Comparison of ENCODE assay signal across 7 cellular contexts in the genomic region with DNA sequence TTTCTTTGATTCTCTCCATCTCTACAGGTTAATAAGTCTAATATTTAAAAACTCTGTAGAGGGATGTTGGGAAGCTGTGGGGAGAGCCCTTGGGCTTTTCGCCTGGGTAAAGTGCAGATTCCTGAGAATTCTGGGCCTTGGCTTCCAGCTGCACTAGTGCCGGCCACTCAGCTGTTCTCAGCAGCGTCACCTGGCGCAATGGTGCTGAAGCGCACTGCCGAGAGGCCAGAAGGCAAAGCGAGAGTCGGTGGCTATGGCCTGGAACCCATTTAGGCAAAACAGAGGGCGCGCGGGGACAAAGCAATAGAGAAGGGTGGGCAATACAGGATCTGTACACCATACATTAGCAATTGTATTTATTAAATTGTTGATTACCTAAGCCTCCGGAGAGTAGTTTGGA.
DNase-seq lines count a peak whose midpoint lies in the region; ATAC-seq and TF ChIP-seq lines count a peak whose summit lies in the region.
"Not testable (repeated sequence)": the region's sequence is repeated elsewhere in the genome, so short reads cannot be mapped to it uniquely, and the experiment has no call there.

No MANE protein-coding gene starts in this region.

- H3K9me2 ChIP-seq in GM23338 (ENCODE audit: insufficient read depth): not testable (repeated sequence)

- ATAC-seq in GM18502 (IDR thresholded peaks at IDR 0.05; ENCODE audit: poor library complexity, unreplicated experiment) (peak; percentile 60), GM23338 (peak; percentile 87), esophagus mucosa (peak; percentile 47), omental fat pad (ENCODE audit: low FRiP score) (peak; percentile 67)

- not testable (repeated sequence) for H2AFZ ChIP-seq in GM23338

- H3K4me1 Mint-ChIP-seq in GM23338: not testable (repeated sequence)

- H3K9me3 Mint-ChIP-seq in GM23338: not testable (repeated sequence)

- H3K27ac Mint-ChIP-seq in GM23338: not testable (repeated sequence)

- H3K27me3 ChIP-seq in GM23338 (ENCODE audit: insufficient read depth); HUES48 (ENCODE audit: control insufficient read depth, insufficient read depth, low read length); WERI-Rb-1 (ENCODE audit: insufficient read depth, low read depth, severe bottlenecking); iPS-15b (ENCODE audit: control insufficient read depth, insufficient read depth, low read length): not testable (repeated sequence)

- H3K4me1 ChIP-seq in GM23338 (ENCODE audit: insufficient read depth); HUES48 (ENCODE audit: control insufficient read depth, insufficient read depth, low read length); iPS-15b (ENCODE audit: control insufficient read depth, insufficient read depth, low read length): not testable (repeated sequence)

- H3K27me3 Mint-ChIP-seq in GM23338 (ENCODE audit: insufficient read depth, low read depth, poor library complexity): not testable (repeated sequence)

- not testable (repeated sequence) for H3K9me3 ChIP-seq in HUES48 (ENCODE audit: control insufficient read depth, insufficient read depth, low read length); WERI-Rb-1 (ENCODE audit: severe bottlenecking); iPS-15b (ENCODE audit: control insufficient read depth, insufficient read depth, low read length)

- not testable (repeated sequence) for H3F3A ChIP-seq in GM23338 (replicated peaks; ENCODE audit: low read depth)

- not testable (repeated sequence) for H3K79me2 ChIP-seq in GM23338 (replicated peaks; ENCODE audit: insufficient read depth)

- H3K36me3 ChIP-seq in GM23338 (ENCODE audit: insufficient read depth); HUES48 (ENCODE audit: control insufficient read depth, insufficient read depth, low read length); WERI-Rb-1; iPS-15b (ENCODE audit: control insufficient read depth, insufficient read depth, low read length): not testable (repeated sequence)

- H3K36me3 Mint-ChIP-seq in GM23338 (ENCODE audit: low read depth): not testable (repeated sequence)

- H3K4me3 ChIP-seq in GM23338 (peak overlapping the region; percentile 49), HUES48 (ENCODE audit: low read depth, low read length) (peak overlapping the region; percentile 62), WERI-Rb-1 (ENCODE audit: low read depth, low read length) (peak overlapping the region; percentile 22; the same call in 1 of the 2 replicates), iPS-15b (ENCODE audit: low read depth, low read length) (peak overlapping the region; percentile 50)

- H3K9ac ChIP-seq in HUES48 (ENCODE audit: low read depth, low read length); iPS-15b (ENCODE audit: low read depth, low read length): not testable (repeated sequence)

- DNase-seq in GM23338 (ENCODE audit: low spot score); WERI-Rb-1; omental fat pad (ENCODE audit: low spot score): not testable (repeated sequence)

- not testable (repeated sequence) for TF ChIP-seq CTCF in GM23338 (conservative IDR thresholded peaks at IDR 0.05; ENCODE audit: low read depth in 2 of 2); WERI-Rb-1 (IDR thresholded peaks at IDR 0.05; ENCODE audit: low read depth, low read length); omental fat pad (IDR thresholded peaks at IDR 0.05)

- H4K20me1 ChIP-seq in GM23338 (replicated peaks; ENCODE audit: insufficient read depth): not testable (repeated sequence)

- H3K27ac ChIP-seq in GM23338 (ENCODE audit: low read depth); HUES48 (ENCODE audit: low read depth, low read length); WERI-Rb-1: not testable (repeated sequence)

- H3K4me2 ChIP-seq in GM23338: not testable (repeated sequence)

- not testable (repeated sequence) for H3K4me3 Mint-ChIP-seq in GM23338
